20 cellular contexts compared by ENCODE assay signal in genomic region chr2:143870696-143871095, GRCh38.
DNase-seq lines count a peak whose midpoint lies in the region; ATAC-seq, FAIRE-seq and TF ChIP-seq lines count a peak whose summit lies in the region.
"Had no signal": no experiment of that assay in that cellular context is flagged by ENCODE, and none has a peak within 500 bp of the region (broad histone marks: within the 10 kb centered on the region; RNA-seq: fewer than 3 reads in every experiment).

No MANE protein-coding gene starts in this region.

- H3K36me3 ChIP-seq in HEK293 (ENCODE audit: control insufficient read depth in 2 of 2, insufficient read depth in 1 of 2, low read length in 2 of 2) (no peaks in the 10 kb centered on the region), K562 (ENCODE audit: control insufficient read depth, insufficient read depth, low read length) (no peaks in the 10 kb centered on the region), GM23338 (ENCODE audit: insufficient read depth) (no peaks in the 10 kb centered on the region; the same call in 1 of the 2 replicates)
- H3K36me3 ChIP-seq: BLaER1 treated with 17β-estradiol and CSF1 and Interleukin-3, amounts not matched to agents 10 nM and 100 nM had no signal

- FAIRE-seq in K562 (lab: Jason Lieb, UNC), result no peak
- FAIRE-seq: A549, D721Med, G401.6, GM12891 had no signal

- TF ChIP-seq POLR2A in K562 (conservative IDR thresholded peaks at IDR 0.05), result no peak

- no peaks in the 10 kb centered on the region for H3K9me1 ChIP-seq in K562 (ENCODE audit: control insufficient read depth, insufficient read depth, low read length)

- H3K4me3 ChIP-seq in HEK293 (ENCODE audit: low read depth, low read length) (no peak overlapping the region), K562 (no peak overlapping the region), GM23338 (no peak overlapping the region)
- H3K4me3 ChIP-seq: A549; BLaER1 treated with 17β-estradiol and CSF1 and Interleukin-3, amounts not matched to agents 10 nM and 100 nM had no signal

- no peak for TF ChIP-seq RAD21 in K562 (CRISPR knock-in tag; conservative IDR thresholded peaks at IDR 0.05 in 1 of 2, IDR thresholded peaks at IDR 0.05 in 1 of 2)

- TF ChIP-seq EP300 in K562 (IDR thresholded peaks at IDR 0.05; ENCODE audit: low read length), result no peak

- H3K9me2 ChIP-seq in GM23338 (ENCODE audit: insufficient read depth), result no peaks in the 10 kb centered on the region

- POLR2A ChIA-PET in HEK293 (lab: Yijun Ruan, JAX) (no interaction called here), K562 (lab: Yijun Ruan, JAX) (no interaction called here)

- H3K9me3 ChIP-seq in HEK293 (ENCODE audit: control insufficient read depth, insufficient read depth, low read depth, low read length) (no peaks in the 10 kb centered on the region), K562 (replicated peaks; ENCODE audit: control insufficient read depth, insufficient read depth, low read depth, low read length) (0 out of 2 replicates have a peak, but pooled peaks cover 2% of the 10 kb centered on the region)

- H3K27ac Mint-ChIP-seq in GM23338, result no peak overlapping the region
- H3K27ac Mint-ChIP-seq: B cell; CD4-positive, alpha-beta T cell; CD8-positive, alpha-beta T cell had no signal

- H3K9me3 Mint-ChIP-seq in GM23338, result peaks cover 8% of the 10 kb centered on the region; the same call in 2 of the 3 replicates

- TF ChIP-seq CTCF in HEK293 (tag by site-specific recombination; IDR thresholded peaks at IDR 0.05) (no peak), K562 (IDR thresholded peaks at IDR 0.05 in 2 of 3, conservative IDR thresholded peaks at IDR 0.05 in 1 of 3; ENCODE audit: insufficient read depth in 2 of 3, low read depth in 1 of 3, low read length in 3 of 3) (no peak), GM23338 (conservative IDR thresholded peaks at IDR 0.05; ENCODE audit: low read depth in 2 of 2) (no peak)

- ATAC-seq in K562, result no peak
- ATAC-seq in GM23338, result no peak
- ATAC-seq: A549; CD8-positive, alpha-beta T cell had no signal

- H3F3A ChIP-seq in GM23338 (replicated peaks; ENCODE audit: low read depth), result no peaks in the 10 kb centered on the region

- in situ Hi-C loops in K562 (cut with MboI), result no loop called here

- H3K4me1 Mint-ChIP-seq in GM23338, result peaks cover 4% of the 10 kb centered on the region; the same call in 2 of the 3 replicates
- H3K4me1 Mint-ChIP-seq: B cell had no signal

- H3K27me3 ChIP-seq in K562 (ENCODE audit: control insufficient read depth in 2 of 2, insufficient read depth in 2 of 2, low read length in 2 of 2) (no peaks in the 10 kb centered on the region), GM23338 (ENCODE audit: insufficient read depth) (no peaks in the 10 kb centered on the region)
- H3K27me3 ChIP-seq: BLaER1 treated with 17β-estradiol and CSF1 and Interleukin-3, amounts not matched to agents 10 nM and 100 nM had no signal

- H3K79me2 ChIP-seq in K562 (ENCODE audit: control insufficient read depth, insufficient read depth, low read length), result no peaks in the 10 kb centered on the region
- no peaks in the 10 kb centered on the region for H3K79me2 ChIP-seq in GM23338 (replicated peaks; ENCODE audit: insufficient read depth)

- H3K36me3 Mint-ChIP-seq in GM23338 (ENCODE audit: low read depth), result peaks cover 3% of the 10 kb centered on the region; the same call in 1 of the 3 replicates
- H3K36me3 Mint-ChIP-seq: CD8-positive, alpha-beta T cell had no signal

- H3K4me1 ChIP-seq in HEK293 (ENCODE audit: control insufficient read depth, insufficient read depth, low read length), result no peaks in the 10 kb centered on the region
- H3K4me1 ChIP-seq in K562 (replicated peaks in 1 of 2; ENCODE audit: control insufficient read depth in 2 of 2, insufficient read depth in 2 of 2, low read length in 2 of 2), result 0 out of 5 replicates have a peak, but pooled peaks cover 0 to 2% of the 10 kb centered on the region in 2 experiments
- no peaks in the 10 kb centered on the region for H3K4me1 ChIP-seq in GM23338 (ENCODE audit: insufficient read depth)
- H3K4me1 ChIP-seq: A549; BLaER1 treated with 17β-estradiol and CSF1 and Interleukin-3, amounts not matched to agents 10 nM and 100 nM; Caco-2 had no signal

- no peak overlapping the region for H3K27ac ChIP-seq in HEK293 (ENCODE audit: extremely low read depth, low read depth, low read length)
- no peak overlapping the region for H3K27ac ChIP-seq in K562 (ENCODE audit: extremely low read depth, low read depth, low read length)
- H3K27ac ChIP-seq in GM23338 (ENCODE audit: low read depth), result no peak overlapping the region
- H3K27ac ChIP-seq: 22Rv1; A549; BLaER1 treated with 17β-estradiol and CSF1 and Interleukin-3, amounts not matched to agents 10 nM and 100 nM; C4-2B had no signal

- H4K20me1 ChIP-seq in K562 (replicated peaks; ENCODE audit: control insufficient read depth, insufficient read depth, low read length) (no peaks in the 10 kb centered on the region), GM23338 (replicated peaks; ENCODE audit: insufficient read depth) (no peaks in the 10 kb centered on the region)
- H4K20me1 ChIP-seq: BLaER1 treated with 17β-estradiol and CSF1 and Interleukin-3, amounts not matched to agents 10 nM and 100 nM had no signal

- H3K27me3 Mint-ChIP-seq in GM23338 (ENCODE audit: insufficient read depth, low read depth, poor library complexity), result peaks cover 4% of the 10 kb centered on the region
- H3K27me3 Mint-ChIP-seq: B cell; CD4-positive, alpha-beta T cell had no signal

- H3K4me3 Mint-ChIP-seq in GM23338, result no peak overlapping the region
- H3K4me3 Mint-ChIP-seq: B cell; CD4-positive, alpha-beta T cell; CD8-positive, alpha-beta T cell had no signal

- H3K4me2 ChIP-seq in K562 (ENCODE audit: insufficient read depth, low read length) (no peak overlapping the region), GM23338 (no peak overlapping the region)
- H3K4me2 ChIP-seq: A549; BLaER1 treated with 17β-estradiol and CSF1 and Interleukin-3, amounts not matched to agents 10 nM and 100 nM had no signal

- 8% methylated on average over 1 of the region's 1 CpG for WGBS in K562 (ENCODE audit: insufficient coverage, low coverage, missing lambda C conversion rate)

- H2AFZ ChIP-seq in K562 (ENCODE audit: low read depth, low read length), result no peak overlapping the region
- H2AFZ ChIP-seq in GM23338, result no peak overlapping the region

- H3K9ac ChIP-seq in K562 (ENCODE audit: insufficient read depth in 1 of 2, low read depth in 2 of 2, low read length in 2 of 2), result no peak overlapping the region
- H3K9ac ChIP-seq: BLaER1 treated with 17β-estradiol and CSF1 and Interleukin-3, amounts not matched to agents 10 nM and 100 nM had no signal

- intact Hi-C loops in K562 (cut with micrococcal nuclease), result no loop called here

- CTCF ChIA-PET in HEK293 (lab: Yijun Ruan, JAX) (no interaction called here), K562 (lab: Yijun Ruan, JAX; ENCODE audit: low intra/inter-chr PET ratio) (no interaction called here)

- no TSS peak for BruUV-seq in K562 (replicated peaks; lab: Mats Ljungman, UMichigan)

- DNase-seq in OCI-M1 (lab: John Stamatoyannopoulos, UW) (peak; percentile 3), K562 (ENCODE audit: extremely low read depth in 1 of 4, low spot score in 3 of 4) (no peak), cerebellum (ENCODE audit: low spot score) (no peak), GM23338 (ENCODE audit: low spot score) (no peak)
- DNase-seq: AML-193; Caco-2; Calu3; CD4-positive, alpha-beta T cell; CD8-positive, alpha-beta T cell; DMS79 treated with DMSO at 0.1 percent for 48 hours; GF-D8 had no signal

TF ChIP-seq in HEK293, 187 proteins besides CTCF, POLR2A, EP300 and RAD21:
- TF ChIP-seq ZNF416 (tag by site-specific recombination; IDR thresholded peaks at IDR 0.05) (no peak), ZSCAN30 (tag by site-specific recombination; IDR thresholded peaks at IDR 0.05) (no peak), ZNF302 (tag by site-specific recombination; IDR thresholded peaks at IDR 0.05; ENCODE audit: low read depth) (no peak), ZNF768 (tag by site-specific recombination; IDR thresholded peaks at IDR 0.05) (no peak), WT1 (tag by site-specific recombination; IDR thresholded peaks at IDR 0.05) (no peak), ZNF558 (tag by site-specific recombination; IDR thresholded peaks at IDR 0.05) (peak; percentile 97)

TF ChIP-seq in K562, 482 proteins besides CTCF, POLR2A, EP300 and RAD21:
- TF ChIP-seq TRIM28 (IDR thresholded peaks at IDR 0.05) (peak; percentile 47; the same call in 1 of the 2 replicates), HLTF (IDR thresholded peaks at IDR 0.05) (no peak)

TF ChIP-seq in GM23338, 12 proteins besides CTCF, POLR2A, EP300 and RAD21:
- TF ChIP-seq JUNB (IDR thresholded peaks at IDR 0.05; ENCODE audit: unreplicated experiment), result no peak
- TF ChIP-seq, protein P1, sequence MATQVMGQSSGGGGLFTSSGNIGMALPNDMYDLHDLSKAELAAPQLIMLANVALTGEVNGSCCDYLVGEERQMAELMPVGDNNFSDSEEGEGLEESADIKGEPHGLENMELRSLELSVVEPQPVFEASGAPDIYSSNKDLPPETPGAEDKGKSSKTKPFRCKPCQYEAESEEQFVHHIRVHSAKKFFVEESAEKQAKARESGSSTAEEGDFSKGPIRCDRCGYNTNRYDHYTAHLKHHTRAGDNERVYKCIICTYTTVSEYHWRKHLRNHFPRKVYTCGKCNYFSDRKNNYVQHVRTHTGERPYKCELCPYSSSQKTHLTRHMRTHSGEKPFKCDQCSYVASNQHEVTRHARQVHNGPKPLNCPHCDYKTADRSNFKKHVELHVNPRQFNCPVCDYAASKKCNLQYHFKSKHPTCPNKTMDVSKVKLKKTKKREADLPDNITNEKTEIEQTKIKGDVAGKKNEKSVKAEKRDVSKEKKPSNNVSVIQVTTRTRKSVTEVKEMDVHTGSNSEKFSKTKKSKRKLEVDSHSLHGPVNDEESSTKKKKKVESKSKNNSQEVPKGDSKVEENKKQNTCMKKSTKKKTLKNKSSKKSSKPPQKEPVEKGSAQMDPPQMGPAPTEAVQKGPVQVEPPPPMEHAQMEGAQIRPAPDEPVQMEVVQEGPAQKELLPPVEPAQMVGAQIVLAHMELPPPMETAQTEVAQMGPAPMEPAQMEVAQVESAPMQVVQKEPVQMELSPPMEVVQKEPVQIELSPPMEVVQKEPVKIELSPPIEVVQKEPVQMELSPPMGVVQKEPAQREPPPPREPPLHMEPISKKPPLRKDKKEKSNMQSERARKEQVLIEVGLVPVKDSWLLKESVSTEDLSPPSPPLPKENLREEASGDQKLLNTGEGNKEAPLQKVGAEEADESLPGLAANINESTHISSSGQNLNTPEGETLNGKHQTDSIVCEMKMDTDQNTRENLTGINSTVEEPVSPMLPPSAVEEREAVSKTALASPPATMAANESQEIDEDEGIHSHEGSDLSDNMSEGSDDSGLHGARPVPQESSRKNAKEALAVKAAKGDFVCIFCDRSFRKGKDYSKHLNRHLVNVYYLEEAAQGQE (IDR thresholded peaks at IDR 0.05; ENCODE audit: unreplicated experiment), result no peak
- no peak for TF ChIP-seq ZNF114 (CRISPR knock-in tag; IDR thresholded peaks at IDR 0.05)
- no peak for TF ChIP-seq NANOG (IDR thresholded peaks at IDR 0.05; ENCODE audit: borderline replicate concordance)
- TF ChIP-seq EZH2 (IDR thresholded peaks at IDR 0.05; ENCODE audit: low read depth, unreplicated experiment), result no peak
- TF ChIP-seq CREB1 (CRISPR knock-in tag; IDR thresholded peaks at IDR 0.05; ENCODE audit: low read depth), result no peak
TF ChIP-seq in GM23338: peak in this region for 0.

Comparison
In these comparisons a context has a peak if more than half of its experiments do, and no peak if none do; other contexts are left out.
1. Of the 44 proteins assayed by ChIP-seq in both K562 and HEK293: peak only in K562: TRIM28; only in HEK293: none; in both: none; in neither: 43.